In genomic region chr1:111987502-111987901, GRCh38 we compare ENCODE assay signal across 2 cellular contexts.
TF ChIP-seq lines count a peak whose summit lies in the region.

No MANE protein-coding gene starts in this region.

TF ChIP-seq in H1, 55 proteins besides CTCF, POLR2A, EP300 and RAD21:
- TF ChIP-seq BCL11A (IDR thresholded peaks at IDR 0.05; ENCODE audit: low read depth in 2 of 2, low read length in 2 of 2): no peak
- TF ChIP-seq FOSL1 (IDR thresholded peaks at IDR 0.05; ENCODE audit: insufficient read depth, low read depth, low read length): no peak
- no peak for TF ChIP-seq GTF2F1 (IDR thresholded peaks at IDR 0.05; ENCODE audit: borderline replicate concordance, low read depth, low read length)
- no peak for TF ChIP-seq CEBPB (IDR thresholded peaks at IDR 0.05; ENCODE audit: low read depth, low read length)
- no peak for TF ChIP-seq EZH2 (IDR thresholded peaks at IDR 0.05; ENCODE audit: low read depth, low read length, severe bottlenecking)
- TF ChIP-seq MAFK (IDR thresholded peaks at IDR 0.05; ENCODE audit: low read depth, low read length): no peak
- no peak for TF ChIP-seq NRF1 (IDR thresholded peaks at IDR 0.05; ENCODE audit: low read depth, low read length)
- TF ChIP-seq ZNF274 (IDR thresholded peaks at IDR 0.05; ENCODE audit: borderline replicate concordance, extremely low read depth, low read length): no peak
- TF ChIP-seq RXRA (IDR thresholded peaks at IDR 0.05; ENCODE audit: insufficient read depth, low read depth, low read length): no peak
- TF ChIP-seq RNF2 (IDR thresholded peaks at IDR 0.05; ENCODE audit: borderline replicate concordance, low read depth, low read length, missing control alignments, poor library complexity, severe bottlenecking): no peak
- TF ChIP-seq CBX5 (IDR thresholded peaks at IDR 0.05; ENCODE audit: low read depth, low read length): no peak
- no peak for TF ChIP-seq TAF7 (optimal IDR thresholded peaks at IDR 0.05; ENCODE audit: borderline replicate concordance, low read depth, low read length)
- TF ChIP-seq KDM4A (IDR thresholded peaks at IDR 0.05; ENCODE audit: low read depth, low read length, severe bottlenecking): no peak
- TF ChIP-seq NANOG (IDR thresholded peaks at IDR 0.05; ENCODE audit: insufficient read depth, low read depth, low read length, poor library complexity, severe bottlenecking): no peak
- TF ChIP-seq EGR1 (IDR thresholded peaks at IDR 0.05; ENCODE audit: borderline replicate concordance, low read depth, low read length): no peak
- no peak for TF ChIP-seq SP1 (IDR thresholded peaks at IDR 0.05; ENCODE audit: low read depth, low read length)
- no peak for TF ChIP-seq CREB1 (IDR thresholded peaks at IDR 0.05)
- no peak for TF ChIP-seq POU5F1 (IDR thresholded peaks at IDR 0.05; ENCODE audit: low read depth, low read length)

TF ChIP-seq in GM12891, 5 proteins besides CTCF, POLR2A, EP300 and RAD21:
- TF ChIP-seq SPI1 (IDR thresholded peaks at IDR 0.05; ENCODE audit: low read depth, low read length): no peak
- no peak for TF ChIP-seq TAF1 (IDR thresholded peaks at IDR 0.05; ENCODE audit: low read depth, low read length)
- TF ChIP-seq PAX5 (IDR thresholded peaks at IDR 0.05; ENCODE audit: insufficient read depth, low read length, severe bottlenecking): no peak
- TF ChIP-seq POU2F2 (IDR thresholded peaks at IDR 0.05; ENCODE audit: low read depth, low read length): no peak
- TF ChIP-seq POLR2AphosphoS5 (IDR thresholded peaks at IDR 0.05; ENCODE audit: low read depth, low read length): no peak
TF ChIP-seq in GM12891: peak in this region for 0.
